Comparison of ENCODE assay signal across 13 cellular contexts in genomic region chr12:117907108-117907689, GRCh38.
A peak's percentile ranks its signal among the peaks of the same experiment; 100 is the strongest.
DNase-seq lines count a peak whose midpoint lies in the region; ATAC-seq and TF ChIP-seq lines count a peak whose summit lies in the region.
"Had no signal": no experiment of that assay in that cellular context is flagged by ENCODE, and none has a peak within 500 bp of the region (broad histone marks: within the 10 kb centered on the region; RNA-seq: fewer than 3 reads in every experiment).

No MANE protein-coding gene starts in this region.

- H3K4me1 Mint-ChIP-seq in T-helper 17 cell = no peaks in the 10 kb centered on the region
- no peaks in the 10 kb centered on the region for H3K4me1 Mint-ChIP-seq in nephron progenitor cell

- H3K4me3 Mint-ChIP-seq in T-helper 17 cell = no peak overlapping the region
- H3K4me3 Mint-ChIP-seq in nephron progenitor cell = no peak overlapping the region
- H3K4me3 Mint-ChIP-seq: naive B cell had no signal

- no peak for TF ChIP-seq CTCF in nephron progenitor cell (IDR thresholded peaks at IDR 0.05)

- no peaks in the 10 kb centered on the region for H3K9me3 ChIP-seq in T-helper 17 cell (ENCODE audit: control insufficient read depth, low read length, poor library complexity, severe bottlenecking)

- H3K27ac Mint-ChIP-seq in T-helper 17 cell = no peak overlapping the region
- no peak overlapping the region for H3K27ac Mint-ChIP-seq in nephron progenitor cell
- H3K27ac Mint-ChIP-seq: naive B cell had no signal

- H3K9me3 Mint-ChIP-seq in nephron progenitor cell = peaks cover 22% of the 10 kb centered on the region

- ATAC-seq in T-helper 17 cell = peak; percentile 68

- H3K36me3 Mint-ChIP-seq in T-helper 17 cell (ENCODE audit: low read depth) = no peaks in the 10 kb centered on the region
- H3K36me3 Mint-ChIP-seq in nephron progenitor cell (ENCODE audit: low read depth) = no peaks in the 10 kb centered on the region
- H3K36me3 Mint-ChIP-seq: naive B cell had no signal

- H3K27me3 Mint-ChIP-seq in T-helper 17 cell = no peaks in the 10 kb centered on the region
- H3K27me3 Mint-ChIP-seq in nephron progenitor cell (ENCODE audit: low read depth, poor library complexity) = peaks cover 23% of the 10 kb centered on the region
- H3K27me3 Mint-ChIP-seq: naive B cell had no signal

- DNase-seq in NCI-H1417 (lab: John Stamatoyannopoulos, UW) (peak; percentile 56 to 77 (median 64)), NCI-H1417 treated with DMSO at 0.1 percent for 48 hours (lab: John Stamatoyannopoulos, UW) (no peak), NCI-H187 treated with DMSO at 0.1 percent for 48 hours (lab: John Stamatoyannopoulos, UW) (peak; percentile 44), T-helper 17 cell (no peak), left kidney (ENCODE audit: low read depth, low spot score) (peak; percentile 14), HCEC 1CT (no peak), nephron progenitor cell (no peak), SIG-M5 treated with dmso at 0.1 percent for 504 hours (lab: John Stamatoyannopoulos, UW; ENCODE audit: unreplicated experiment) (no peak)
- DNase-seq: hypothalamus, KBM-7, naive B cell, NCI-H1092, substantia nigra had no signal

Comparison
In these comparisons a context has a peak if more than half of its experiments do, and no peak if none do; other contexts are left out.
1. DNase-seq: peak in NCI-H1417 (3 of 3), NCI-H187 treated with DMSO at 0.1 percent for 48 hours (single experiment) and left kidney (single experiment); none in NCI-H1417 treated with DMSO at 0.1 percent for 48 hours (single experiment), T-helper 17 cell (0 of 3), HCEC 1CT (single experiment), nephron progenitor cell (single experiment) and SIG-M5 treated with dmso at 0.1 percent for 504 hours (single experiment).